8 cellular contexts compared by ENCODE assay signal in the genomic region with DNA sequence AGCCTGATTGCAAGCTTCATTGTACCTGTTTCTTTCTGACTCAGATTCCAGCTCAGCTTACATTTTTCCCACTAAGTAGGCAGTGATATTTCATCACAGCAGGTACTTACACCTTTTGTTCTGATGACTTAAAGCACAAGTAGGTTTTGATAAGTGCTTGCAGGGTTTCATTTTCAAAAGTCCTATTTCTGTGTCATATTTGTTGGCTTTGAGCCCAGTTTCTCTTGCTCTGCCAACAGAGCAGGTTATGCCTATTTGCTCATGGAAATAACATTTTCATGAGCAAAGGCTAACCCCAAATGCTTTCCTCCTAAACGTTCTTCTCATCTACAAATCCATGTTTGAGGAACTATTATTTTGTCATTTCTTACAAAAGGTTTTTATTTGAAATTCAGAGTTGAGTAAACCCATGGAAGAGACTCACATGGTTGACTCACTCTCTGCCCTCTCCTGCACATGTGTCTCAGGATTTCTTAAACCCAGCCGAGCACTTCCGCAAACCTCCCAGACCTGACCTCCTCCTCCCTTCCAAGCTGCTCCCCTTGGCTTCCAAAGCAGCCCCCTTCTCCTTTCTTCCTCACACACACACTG. TPM values are rescaled to one million over a fixed set of nuclear protein-coding genes. Genes with fewer than 3 reads are reported as not detected.
DNase-seq lines count a peak whose midpoint lies in the region; ATAC-seq, FAIRE-seq and TF ChIP-seq lines count a peak whose summit lies in the region.

No MANE protein-coding gene starts in this region.

- no peak overlapping the region for H3K9ac ChIP-seq in Loucy (ENCODE audit: low read depth, low read length, poor library complexity, severe bottlenecking)

- POLR2A ChIA-PET in HEK293T (lab: Yijun Ruan, JAX), result interaction anchor here (1.6 kb wide), 1 partner anchor 12 kb away, joined by 7 read pairs; a partner anchor contains a TSS

- intact Hi-C loops in sciatic nerve (cut with DNase I), result no loop called here

- no peak for DNase-seq in GM12891 (ENCODE audit: insufficient read length, low spot score)
- DNase-seq in SHP77 (lab: John Stamatoyannopoulos, UW), result peak; percentile 22 to 34
- DNase-seq in erythroblast (lab: John Stamatoyannopoulos, UW), result peak; percentile 33 to 65
- no peak for DNase-seq in sciatic nerve (ENCODE audit: low spot score)
- DNase-seq in HEK293T (ENCODE audit: extremely low spot score), result no peak
- no peak for DNase-seq in SW 1271 (lab: John Stamatoyannopoulos, UW)

- no peaks in the 10 kb centered on the region for H3K36me3 ChIP-seq in Loucy (ENCODE audit: insufficient read depth, low read length)

- ATAC-seq in GM21723 (IDR thresholded peaks at IDR 0.05; ENCODE audit: unreplicated experiment) (peak; percentile 89), sciatic nerve (peak; percentile 91)

- no peak overlapping the region for H3K4me2 ChIP-seq in Loucy (ENCODE audit: low read depth, low read length, poor library complexity, severe bottlenecking)

- no peaks in the 10 kb centered on the region for H3K9me2 ChIP-seq in Loucy (replicated peaks; ENCODE audit: low read depth, low read length)

- H3K27me3 ChIP-seq in Loucy (ENCODE audit: insufficient read depth, low read length, poor library complexity, severe bottlenecking), result no peaks in the 10 kb centered on the region

- no peak for TF ChIP-seq POLR2A in GM12891 (IDR thresholded peaks at IDR 0.05; ENCODE audit: low read depth, low read length)
- TF ChIP-seq POLR2A in erythroblast (IDR thresholded peaks at IDR 0.05; ENCODE audit: low read length), result no peak

- H3K9me3 ChIP-seq in Loucy (ENCODE audit: insufficient read depth, low read depth, low read length), result no peaks in the 10 kb centered on the region

- peak overlapping the region; percentile 72 for H2AFZ ChIP-seq in Loucy (ENCODE audit: low read length)

- no peak for TF ChIP-seq CTCF in Loucy (conservative IDR thresholded peaks at IDR 0.05; ENCODE audit: low read length)

- H4K20me1 ChIP-seq in Loucy (ENCODE audit: insufficient read depth, low read length, poor library complexity, severe bottlenecking), result no peaks in the 10 kb centered on the region

- peak; percentile 43 for FAIRE-seq in GM12891 (lab: Jason Lieb, UNC)

- peaks cover 10% of the 10 kb centered on the region for H3K4me1 ChIP-seq in Loucy (ENCODE audit: insufficient read depth, low read length, poor library complexity, severe bottlenecking)

- H3F3A ChIP-seq in Loucy (ENCODE audit: low read depth), result no peaks in the 10 kb centered on the region

- CTCF ChIA-PET in HEK293T (lab: Yijun Ruan, JAX), result no interaction called here

- H3K4me3 ChIP-seq in Loucy (ENCODE audit: low read length, poor library complexity, severe bottlenecking), result no peak overlapping the region

- H3K79me2 ChIP-seq in Loucy (ENCODE audit: insufficient read depth, low read length), result no peaks in the 10 kb centered on the region

TF ChIP-seq in GM12891, 5 proteins besides CTCF, POLR2A, EP300 and RAD21:
- TF ChIP-seq POU2F2 (IDR thresholded peaks at IDR 0.05; ENCODE audit: low read depth, low read length), result no peak
- no peak for TF ChIP-seq PAX5 (IDR thresholded peaks at IDR 0.05; ENCODE audit: insufficient read depth, low read length, severe bottlenecking)
- no peak for TF ChIP-seq TAF1 (IDR thresholded peaks at IDR 0.05; ENCODE audit: low read depth, low read length)
- no peak for TF ChIP-seq POLR2AphosphoS5 (IDR thresholded peaks at IDR 0.05; ENCODE audit: low read depth, low read length)
- TF ChIP-seq SPI1 (IDR thresholded peaks at IDR 0.05; ENCODE audit: low read depth, low read length), result no peak

TF ChIP-seq in HEK293T, 16 proteins besides CTCF, POLR2A, EP300 and RAD21:
- TF ChIP-seq ZNF384 (IDR thresholded peaks at IDR 0.05), result no peak
- TF ChIP-seq ELF4 (IDR thresholded peaks at IDR 0.05), result no peak
- TF ChIP-seq NFRKB (IDR thresholded peaks at IDR 0.05), result no peak
- TF ChIP-seq BHLHE40 (IDR thresholded peaks at IDR 0.05; ENCODE audit: borderline replicate concordance), result no peak
- TF ChIP-seq SP1 (IDR thresholded peaks at IDR 0.05), result no peak
- TF ChIP-seq FOXK2 (IDR thresholded peaks at IDR 0.05), result no peak
- no peak for TF ChIP-seq L3MBTL2 (conservative IDR thresholded peaks at IDR 0.05)
- no peak for TF ChIP-seq FOXM1 (IDR thresholded peaks at IDR 0.05; ENCODE audit: borderline replicate concordance)
- TF ChIP-seq HDGF (IDR thresholded peaks at IDR 0.05; ENCODE audit: borderline replicate concordance), result no peak
- TF ChIP-seq, protein P1, sequence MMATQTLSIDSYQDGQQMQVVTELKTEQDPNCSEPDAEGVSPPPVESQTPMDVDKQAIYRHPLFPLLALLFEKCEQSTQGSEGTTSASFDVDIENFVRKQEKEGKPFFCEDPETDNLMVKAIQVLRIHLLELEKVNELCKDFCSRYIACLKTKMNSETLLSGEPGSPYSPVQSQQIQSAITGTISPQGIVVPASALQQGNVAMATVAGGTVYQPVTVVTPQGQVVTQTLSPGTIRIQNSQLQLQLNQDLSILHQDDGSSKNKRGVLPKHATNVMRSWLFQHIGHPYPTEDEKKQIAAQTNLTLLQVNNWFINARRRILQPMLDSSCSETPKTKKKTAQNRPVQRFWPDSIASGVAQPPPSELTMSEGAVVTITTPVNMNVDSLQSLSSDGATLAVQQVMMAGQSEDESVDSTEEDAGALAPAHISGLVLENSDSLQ (IDR thresholded peaks at IDR 0.05), result no peak
- no peak for TF ChIP-seq LEF1 (IDR thresholded peaks at IDR 0.05; ENCODE audit: borderline replicate concordance)

RNA-seq across cellular contexts. Expression of a gene that starts 12.3 kb away (rescaled TPM):
- 38.9 TPM for polyA plus RNA-seq in GM12891 (2012; ENCODE audit: low read depth, missing spikeins)
- 56.5 TPM for total RNA-seq in sciatic nerve

RNA-seq across cellular contexts. Expression of a gene that starts 51.6 kb away (rescaled TPM):
- polyA plus RNA-seq in GM12891 (2012; ENCODE audit: low read depth, missing spikeins), result not detected
- 2.1 TPM for total RNA-seq in sciatic nerve

Comparison
In these comparisons a context has a peak if more than half of its experiments do, and no peak if none do; other contexts are left out.
1. DNase-seq: peak in SHP77 (2 of 2) and erythroblast (2 of 2); none in GM12891 (single experiment), sciatic nerve (single experiment), HEK293T (single experiment) and SW 1271 (0 of 2).